ENCODE assay signal across 1 cellular context in the genomic region with DNA sequence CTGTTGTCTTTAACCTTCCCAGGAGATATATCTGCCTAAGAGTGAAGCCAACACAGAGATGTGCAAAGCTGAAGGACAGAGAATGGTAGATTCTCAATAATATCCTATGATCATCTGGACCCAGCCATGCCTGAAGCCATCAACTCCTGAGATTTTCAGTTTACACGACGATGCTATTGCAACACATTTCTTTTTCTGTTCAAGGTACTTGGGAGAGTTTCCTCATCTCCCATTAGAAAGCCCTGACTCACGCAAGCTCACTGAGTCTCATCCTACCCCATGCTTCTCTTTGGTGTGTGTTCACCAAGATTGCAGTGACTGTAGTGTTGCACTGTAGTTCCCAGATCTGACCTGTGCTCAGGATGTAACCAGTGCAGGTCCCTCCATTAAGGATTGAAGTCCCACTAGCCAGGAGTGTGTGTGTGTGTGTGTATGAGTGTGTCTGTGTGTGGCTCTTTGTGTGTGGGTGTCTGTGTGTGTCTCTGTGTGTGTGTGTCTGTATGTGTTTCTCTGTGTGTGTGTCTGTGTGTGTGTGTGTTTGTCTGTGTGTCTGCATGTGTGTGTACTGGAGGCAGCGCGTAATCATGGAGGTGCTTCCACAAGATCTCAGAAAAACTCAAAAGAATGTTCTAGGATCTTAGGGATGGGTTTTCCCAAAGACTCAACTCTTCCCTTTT.
TF ChIP-seq lines count a peak whose summit lies in the region.

No MANE protein-coding gene starts in this region.

TF ChIP-seq in K562, 482 proteins besides CTCF, POLR2A, EP300 and RAD21 (continued from another document):
- TF ChIP-seq ZFP91 (CRISPR knock-in tag; IDR thresholded peaks at IDR 0.05) (no peak), ZBTB26 (CRISPR knock-in tag; IDR thresholded peaks at IDR 0.05) (0 out of 2 replicates have a peak, but pooled peaks have one; percentile 24), CEBPB (tag; IDR thresholded peaks at IDR 0.05) (peak; percentile 36; the same call in 1 of the 2 replicates), NRF1 (conservative IDR thresholded peaks at IDR 0.05 in 1 of 2, IDR thresholded peaks at IDR 0.05 in 1 of 2) (peak in 1 of 2 experiments; percentile 19; a peak in 1 of 4 replicates), ZFP36 (IDR thresholded peaks at IDR 0.05; ENCODE audit: low read depth, low read length, partially characterized antibody) (no peak), SMAD4 (CRISPR knock-in tag; conservative IDR thresholded peaks at IDR 0.05) (no peak), SRF (CRISPR knock-in tag; IDR thresholded peaks at IDR 0.05) (no peak), KLF10 (CRISPR knock-in tag; IDR thresholded peaks at IDR 0.05) (no peak)
- TF ChIP-seq, protein P1, sequence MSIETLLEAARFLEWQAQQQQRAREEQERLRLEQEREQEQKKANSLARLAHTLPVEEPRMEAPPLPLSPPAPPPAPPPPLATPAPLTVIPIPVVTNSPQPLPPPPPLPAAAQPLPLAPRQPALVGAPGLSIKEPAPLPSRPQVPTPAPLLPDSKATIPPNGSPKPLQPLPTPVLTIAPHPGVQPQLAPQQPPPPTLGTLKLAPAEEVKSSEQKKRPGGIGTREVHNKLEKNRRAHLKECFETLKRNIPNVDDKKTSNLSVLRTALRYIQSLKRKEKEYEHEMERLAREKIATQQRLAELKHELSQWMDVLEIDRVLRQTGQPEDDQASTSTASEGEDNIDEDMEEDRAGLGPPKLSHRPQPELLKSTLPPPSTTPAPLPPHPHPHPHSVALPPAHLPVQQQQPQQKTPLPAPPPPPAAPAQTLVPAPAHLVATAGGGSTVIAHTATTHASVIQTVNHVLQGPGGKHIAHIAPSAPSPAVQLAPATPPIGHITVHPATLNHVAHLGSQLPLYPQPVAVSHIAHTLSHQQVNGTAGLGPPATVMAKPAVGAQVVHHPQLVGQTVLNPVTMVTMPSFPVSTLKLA (conservative IDR thresholded peaks at IDR 0.05), result no peak
